9 cellular contexts compared by ENCODE assay signal in genomic region chr6:25489399-25489798, GRCh38.
DNase-seq lines count a peak whose midpoint lies in the region; ATAC-seq and TF ChIP-seq lines count a peak whose summit lies in the region.
"Had no signal": no experiment of that assay in that cellular context is flagged by ENCODE, and none has a peak within 500 bp of the region (broad histone marks: within the 10 kb centered on the region; RNA-seq: fewer than 3 reads in every experiment).

No MANE protein-coding gene starts in this region.

- CTCF ChIA-PET in SK-N-SH (lab: Yijun Ruan, JAX): interaction anchor here (0.6 to 8.6 kb wide), 50 partner anchors 9 to 503 kb away, joined by 3 to 151 read pairs (median 4); partner anchors contain the start of gene CARMIL1
- CTCF ChIA-PET in HEK293 (lab: Yijun Ruan, JAX): interaction anchor here (0.5 to 9.4 kb wide), 45 partner anchors 8 to 527 kb away, joined by 3 to 124 read pairs (median 5); partner anchors contain the start of gene CARMIL1

- TF ChIP-seq EP300 in SK-N-SH (IDR thresholded peaks at IDR 0.05; ENCODE audit: borderline replicate concordance in 1 of 2, low read depth in 1 of 2, low read length in 1 of 2): no peak

- POLR2A ChIA-PET in SK-N-SH (lab: Yijun Ruan, JAX): interaction anchor here (0.5 to 2.9 kb wide), 3 partner anchors 211 to 333 kb away, joined by 3 to 12 read pairs (median 5); partner anchors contain the start of gene CARMIL1
- POLR2A ChIA-PET in HEK293 (lab: Yijun Ruan, JAX): interaction anchor here (0.8 to 2.0 kb wide), 4 partner anchors 207 to 224 kb away, joined by 3 to 24 read pairs (median 5); partner anchors contain the start of gene CARMIL1

- H3K4me2 ChIP-seq in SK-N-SH: no peak overlapping the region
- peak overlapping the region; percentile 29 for H3K4me2 ChIP-seq in SU-DHL-6 (ENCODE audit: low read depth, low read length, poor library complexity, severe bottlenecking)
- no peak overlapping the region for H3K4me2 ChIP-seq in parathyroid adenoma (ENCODE audit: low read length)

- TF ChIP-seq CTCF in SK-N-SH (IDR thresholded peaks at IDR 0.05) (no peak), HEK293 (tag by site-specific recombination; IDR thresholded peaks at IDR 0.05) (no peak), SU-DHL-6 (IDR thresholded peaks at IDR 0.05; ENCODE audit: insufficient read depth, low read length, poor library complexity, severe bottlenecking) (no peak), parathyroid adenoma (IDR thresholded peaks at IDR 0.05) (no peak)

- H3K27me3 ChIP-seq in SK-N-SH (ENCODE audit: insufficient read depth) (no peaks in the 10 kb centered on the region), SU-DHL-6 (ENCODE audit: low read length) (no peaks in the 10 kb centered on the region), parathyroid adenoma (ENCODE audit: control insufficient read depth, insufficient read depth, low read length) (no peaks in the 10 kb centered on the region)

- H3K79me2 ChIP-seq in SK-N-SH (ENCODE audit: insufficient read depth): no peaks in the 10 kb centered on the region
- no peaks in the 10 kb centered on the region for H3K79me2 ChIP-seq in SU-DHL-6 (ENCODE audit: insufficient read depth, low read length)
- no peaks in the 10 kb centered on the region for H3K79me2 ChIP-seq in parathyroid adenoma

- H3F3A ChIP-seq in SK-N-SH (replicated peaks; ENCODE audit: insufficient read depth) (no peaks in the 10 kb centered on the region), SU-DHL-6 (ENCODE audit: insufficient read depth) (no peaks in the 10 kb centered on the region)

- TF ChIP-seq RAD21 in SK-N-SH (IDR thresholded peaks at IDR 0.05; ENCODE audit: low read length): no peak

- H3K4me1 ChIP-seq in SK-N-SH (ENCODE audit: control insufficient read depth in 1 of 2, insufficient read depth in 2 of 2, low read depth in 1 of 2, low read length in 1 of 2): peaks cover 0 to 11% of the 10 kb centered on the region in 2 experiments; a peak in 2 of 4 replicates
- H3K4me1 ChIP-seq in HEK293 (ENCODE audit: control insufficient read depth, insufficient read depth, low read length): peaks cover 21% of the 10 kb centered on the region
- H3K4me1 ChIP-seq in parathyroid adenoma: peaks cover 16% of the 10 kb centered on the region

- H3K4me3 ChIP-seq in SK-N-SH (ENCODE audit: low read depth in 2 of 2, low read length in 1 of 2) (no peak overlapping the region), HEK293 (ENCODE audit: low read depth, low read length) (no peak overlapping the region), SU-DHL-6 (ENCODE audit: insufficient read depth, low read length, poor library complexity, severe bottlenecking) (no peak overlapping the region), parathyroid adenoma (ENCODE audit: low read depth, low read length) (no peak overlapping the region)

- no peaks in the 10 kb centered on the region for H3K9me2 ChIP-seq in SK-N-SH
- H3K9me2 ChIP-seq in SU-DHL-6 (replicated peaks; ENCODE audit: insufficient read depth, low read length): no peaks in the 10 kb centered on the region

- H3K9ac ChIP-seq in SK-N-SH: no peak overlapping the region
- H3K9ac ChIP-seq in SU-DHL-6 (ENCODE audit: low read length): peak overlapping the region; percentile 38
- H3K9ac ChIP-seq in parathyroid adenoma: no peak overlapping the region

- H3K9me3 ChIP-seq in SK-N-SH: no peaks in the 10 kb centered on the region
- no peaks in the 10 kb centered on the region for H3K9me3 ChIP-seq in HEK293 (ENCODE audit: control insufficient read depth, insufficient read depth, low read depth, low read length)
- no peaks in the 10 kb centered on the region for H3K9me3 ChIP-seq in SU-DHL-6 (ENCODE audit: insufficient read depth, low read length)
- no peaks in the 10 kb centered on the region for H3K9me3 ChIP-seq in parathyroid adenoma (ENCODE audit: control insufficient read depth, low read length)

- no peak for ATAC-seq in SK-N-SH treated with all-trans-retinoic acid at 6 μM for 48 hours

- H2AFZ ChIP-seq in SK-N-SH (ENCODE audit: low read depth) (peak overlapping the region; percentile 7; the same call in 1 of the 2 replicates), SU-DHL-6 (ENCODE audit: low read depth, low read length, severe bottlenecking) (peak overlapping the region; percentile 21), parathyroid adenoma (peak overlapping the region; percentile 62)

- H3K36me3 ChIP-seq in SK-N-SH (replicated peaks in 1 of 2; ENCODE audit: control insufficient read depth in 1 of 2, insufficient read depth in 2 of 2, low read length in 1 of 2) (no peaks in the 10 kb centered on the region), HEK293 (ENCODE audit: control insufficient read depth in 2 of 2, insufficient read depth in 1 of 2, low read length in 2 of 2) (peaks cover 0 to 3% of the 10 kb centered on the region in 2 experiments; a peak in 2 of 3 replicates), SU-DHL-6 (ENCODE audit: low read length) (peaks cover 9% of the 10 kb centered on the region; the same call in 1 of the 2 replicates), parathyroid adenoma (ENCODE audit: control insufficient read depth, insufficient read depth, low read length) (no peaks in the 10 kb centered on the region)

- intact Hi-C loops in head of caudate nucleus (cut with DNase I): no loop called here

- H4K20me1 ChIP-seq in SK-N-SH (ENCODE audit: insufficient read depth) (no peaks in the 10 kb centered on the region), SU-DHL-6 (ENCODE audit: low read depth, low read length) (no peaks in the 10 kb centered on the region)

- DNase-seq in SK-N-SH (no peak), head of caudate nucleus (no peak), superior temporal gyrus (ENCODE audit: extremely low spot score) (no peak)
- DNase-seq in stimulated activated CD8-positive, alpha-beta memory T cell treated with anti-CD3 and anti-CD28 coated beads, Interleukin-4, amount 100 ng/mL, for 48 hours: no peak
- DNase-seq: NCI-H1048 had no signal

- H3K27ac ChIP-seq in SK-N-SH (ENCODE audit: low read depth in 2 of 2, low read length in 1 of 2): no peak overlapping the region
- no peak overlapping the region for H3K27ac ChIP-seq in HEK293 (ENCODE audit: extremely low read depth, low read depth, low read length)
- H3K27ac ChIP-seq in SU-DHL-6 (ENCODE audit: low read depth, low read length): peak overlapping the region; percentile 53
- no peak overlapping the region for H3K27ac ChIP-seq in parathyroid adenoma

- WGBS in SK-N-SH (ENCODE audit: low lambda C conversion rate): 77% methylated on average over 3 of the region's 3 CpGs

TF ChIP-seq in SK-N-SH, 30 proteins besides CTCF, POLR2A, EP300 and RAD21:
- TF ChIP-seq YY1 (IDR thresholded peaks at IDR 0.05; ENCODE audit: low read depth) (peak; percentile 36; the same call in 1 of the 2 replicates), FOXM1 (IDR thresholded peaks at IDR 0.05; ENCODE audit: low read depth) (no peak)

TF ChIP-seq in SK-N-SH treated with all-trans-retinoic acid at 6 μM for 48 hours, 23 proteins besides CTCF, POLR2A, EP300 and RAD21 (continues in another document):
- TF ChIP-seq, protein P1, sequence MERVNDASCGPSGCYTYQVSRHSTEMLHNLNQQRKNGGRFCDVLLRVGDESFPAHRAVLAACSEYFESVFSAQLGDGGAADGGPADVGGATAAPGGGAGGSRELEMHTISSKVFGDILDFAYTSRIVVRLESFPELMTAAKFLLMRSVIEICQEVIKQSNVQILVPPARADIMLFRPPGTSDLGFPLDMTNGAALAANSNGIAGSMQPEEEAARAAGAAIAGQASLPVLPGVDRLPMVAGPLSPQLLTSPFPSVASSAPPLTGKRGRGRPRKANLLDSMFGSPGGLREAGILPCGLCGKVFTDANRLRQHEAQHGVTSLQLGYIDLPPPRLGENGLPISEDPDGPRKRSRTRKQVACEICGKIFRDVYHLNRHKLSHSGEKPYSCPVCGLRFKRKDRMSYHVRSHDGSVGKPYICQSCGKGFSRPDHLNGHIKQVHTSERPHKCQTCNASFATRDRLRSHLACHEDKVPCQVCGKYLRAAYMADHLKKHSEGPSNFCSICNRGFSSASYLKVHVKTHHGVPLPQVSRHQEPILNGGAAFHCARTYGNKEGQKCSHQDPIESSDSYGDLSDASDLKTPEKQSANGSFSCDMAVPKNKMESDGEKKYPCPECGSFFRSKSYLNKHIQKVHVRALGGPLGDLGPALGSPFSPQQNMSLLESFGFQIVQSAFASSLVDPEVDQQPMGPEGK (CRISPR knock-in tag; IDR thresholded peaks at IDR 0.05; ENCODE audit: borderline replicate concordance): no peak

TF ChIP-seq in HEK293, 187 proteins besides CTCF, POLR2A, EP300 and RAD21 (continues in another document):
- TF ChIP-seq PRDM10 (tag by site-specific recombination; IDR thresholded peaks at IDR 0.05) (no peak), ZNF394 (tag by site-specific recombination; IDR thresholded peaks at IDR 0.05; ENCODE audit: borderline replicate concordance) (no peak), GLI4 (tag by site-specific recombination; IDR thresholded peaks at IDR 0.05) (no peak), ZXDB (tag by site-specific recombination; IDR thresholded peaks at IDR 0.05) (no peak), ZNF792 (tag by site-specific recombination; IDR thresholded peaks at IDR 0.05) (no peak)

Comparison
In these comparisons a context has a peak if more than half of its experiments do, and no peak if none do; other contexts are left out.
1. H2AFZ ChIP-seq: peak in every context shown above with its lines; median percentile 62 in parathyroid adenoma; 21 in SU-DHL-6; 7 in SK-N-SH.
2. Of the 4 proteins assayed by ChIP-seq in both HEK293 and SK-N-SH: peak only in HEK293: none; only in SK-N-SH: none; in both: YY1; in neither: 3.